15 cellular contexts compared by ENCODE assay signal in the genomic region with DNA sequence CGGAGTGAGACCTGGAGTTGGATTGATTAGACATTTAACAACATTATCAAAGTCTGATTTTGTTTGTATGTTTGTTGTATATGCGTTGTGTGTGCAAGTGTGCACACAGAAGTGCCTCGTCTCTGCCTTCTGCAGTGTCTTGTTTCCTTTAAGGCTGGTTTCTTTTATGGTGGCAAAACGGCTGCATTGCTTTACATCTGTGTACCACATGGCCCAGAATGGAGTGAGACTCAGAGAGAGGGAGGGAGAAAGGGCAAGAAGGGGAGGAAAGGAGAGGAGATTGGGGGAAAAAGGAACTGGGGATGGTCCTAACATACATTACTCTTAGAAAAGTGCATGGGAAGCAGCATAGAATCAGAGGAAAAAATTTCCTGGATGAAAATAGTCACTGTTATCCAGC.
DNase-seq lines count a peak whose midpoint lies in the region; ATAC-seq, FAIRE-seq and TF ChIP-seq lines count a peak whose summit lies in the region.
"Had no signal": no experiment of that assay in that cellular context is flagged by ENCODE, and none has a peak within 500 bp of the region (broad histone marks: within the 10 kb centered on the region; RNA-seq: fewer than 3 reads in every experiment).

No MANE protein-coding gene starts in this region.

- H2AFZ ChIP-seq in astrocyte (ENCODE audit: low read depth, low read length) (no peak overlapping the region), hepatocyte (no peak overlapping the region)

- TF ChIP-seq CTCF in HFF-Myc (IDR thresholded peaks at IDR 0.05; ENCODE audit: low read depth, low read length, missing control alignments) (no peak), astrocyte (IDR thresholded peaks at IDR 0.05; ENCODE audit: insufficient read depth, low read depth, low read length) (no peak), fibroblast of villous mesenchyme (IDR thresholded peaks at IDR 0.05; ENCODE audit: insufficient read depth, low read depth, low read length) (no peak), gastroesophageal sphincter (IDR thresholded peaks at IDR 0.05) (no peak), hepatocyte (IDR thresholded peaks at IDR 0.05; ENCODE audit: poor library complexity) (no peak)

- H3K27ac ChIP-seq in astrocyte (ENCODE audit: low read depth, low read length) (peak overlapping the region; percentile 70), gastroesophageal sphincter (no peak overlapping the region), hepatocyte (no peak overlapping the region)
- H3K27ac ChIP-seq: 22Rv1 had no signal

- WGBS in gastroesophageal sphincter (ENCODE audit: low coverage in 1 of 2), 2 donors, result 83 to 95% methylated on average over 4 of the region's 4 CpGs
- WGBS in hepatocyte (ENCODE audit: low lambda C conversion rate, missing lambda C conversion rate), result 70% methylated on average over 4 of the region's 4 CpGs

- H3K9me3 Mint-ChIP-seq in astrocyte (ENCODE audit: unreplicated experiment), result no peaks in the 10 kb centered on the region

- H3K4me3 ChIP-seq in HFF-Myc (replicated peaks; ENCODE audit: low read depth, low read length) (no peak overlapping the region), astrocyte (ENCODE audit: insufficient read depth, low read depth, low read length) (no peak overlapping the region), fibroblast of villous mesenchyme (ENCODE audit: low read depth, low read length) (no peak overlapping the region), gastroesophageal sphincter (no peak overlapping the region), hepatocyte (no peak overlapping the region)
- H3K4me3 ChIP-seq: GM12878 had no signal

- FAIRE-seq in astrocyte (lab: Jason Lieb, UNC), result no peak
- FAIRE-seq: GM12878, GM18507 had no signal

- H3K9ac ChIP-seq in astrocyte (ENCODE audit: low read length), result no peak overlapping the region

- no peak overlapping the region for H3K27ac Mint-ChIP-seq in astrocyte (ENCODE audit: unreplicated experiment)
- H3K27ac Mint-ChIP-seq: CD14-positive monocyte; CD8-positive, alpha-beta memory T cell had no signal

- H3K9me2 ChIP-seq in hepatocyte (replicated peaks; ENCODE audit: insufficient read depth), result no peaks in the 10 kb centered on the region

- TF ChIP-seq EP300 in gastroesophageal sphincter (IDR thresholded peaks at IDR 0.05), result no peak

- no peaks in the 10 kb centered on the region for H4K20me1 ChIP-seq in astrocyte (ENCODE audit: insufficient read depth, low read length)
- no peaks in the 10 kb centered on the region for H4K20me1 ChIP-seq in hepatocyte (ENCODE audit: insufficient read depth, poor library complexity, severe bottlenecking)

- H3K4me1 Mint-ChIP-seq in astrocyte (ENCODE audit: low read depth, unreplicated experiment), result peaks cover 23% of the 10 kb centered on the region
- H3K4me1 Mint-ChIP-seq: CD8-positive, alpha-beta memory T cell had no signal

- ATAC-seq in gastroesophageal sphincter, result no peak
- ATAC-seq: GM12878 had no signal

- H3K79me2 ChIP-seq in astrocyte (ENCODE audit: insufficient read depth, low read length) (no peaks in the 10 kb centered on the region), hepatocyte (no peaks in the 10 kb centered on the region)

- H3K4me1 ChIP-seq in astrocyte (ENCODE audit: insufficient read depth, low read length) (peaks cover 29% of the 10 kb centered on the region), gastroesophageal sphincter (peaks cover 6 to 24% (median 6%) of the 10 kb centered on the region in 3 donors), hepatocyte (ENCODE audit: insufficient read depth) (no peaks in the 10 kb centered on the region)

- H3K4me2 ChIP-seq in astrocyte (ENCODE audit: low read length) (peak overlapping the region; percentile 66), hepatocyte (no peak overlapping the region)

- H3K27me3 ChIP-seq in astrocyte (ENCODE audit: insufficient read depth, low read length) (peaks cover 7% of the 10 kb centered on the region), gastroesophageal sphincter (no peaks in the 10 kb centered on the region), hepatocyte (no peaks in the 10 kb centered on the region)

- no peak for TF ChIP-seq POLR2A in gastroesophageal sphincter (IDR thresholded peaks at IDR 0.05)

- no peaks in the 10 kb centered on the region for H3K36me3 ChIP-seq in astrocyte (ENCODE audit: insufficient read depth, low read length)
- no peaks in the 10 kb centered on the region for H3K36me3 ChIP-seq in gastroesophageal sphincter
- H3K36me3 ChIP-seq in hepatocyte (replicated peaks; ENCODE audit: insufficient read depth, low read depth), result no peaks in the 10 kb centered on the region

- no peaks in the 10 kb centered on the region for H3K27me3 Mint-ChIP-seq in astrocyte (ENCODE audit: low read depth, unreplicated experiment)
- H3K27me3 Mint-ChIP-seq: CD8-positive, alpha-beta memory T cell had no signal

- DNase-seq in EL (peak; percentile 27), HFF-Myc (ENCODE audit: extremely low read depth, low read depth) (peak; percentile 82), astrocyte (ENCODE audit: low read depth) (no peak), fibroblast of villous mesenchyme (ENCODE audit: low read depth) (peak; percentile 28), kidney glomerular epithelial cell (lab: John Stamatoyannopoulos, UW) (no peak), inferior parietal cortex (ENCODE audit: extremely low spot score) (no peak), hepatocyte (ENCODE audit: low spot score) (no peak)
- DNase-seq: CD8-positive, alpha-beta memory T cell; DMS53; H7 had no signal

- no peak overlapping the region for H3K4me3 Mint-ChIP-seq in astrocyte (ENCODE audit: unreplicated experiment)
- H3K4me3 Mint-ChIP-seq: CD14-positive monocyte; CD8-positive, alpha-beta memory T cell had no signal

- H3K9me3 ChIP-seq in astrocyte (ENCODE audit: insufficient read depth, low read depth, low read length), result no peaks in the 10 kb centered on the region
- no peaks in the 10 kb centered on the region for H3K9me3 ChIP-seq in gastroesophageal sphincter
- no peaks in the 10 kb centered on the region for H3K9me3 ChIP-seq in hepatocyte (ENCODE audit: low read depth)

- no peaks in the 10 kb centered on the region for H3K36me3 Mint-ChIP-seq in astrocyte (ENCODE audit: low read depth, unreplicated experiment)
- H3K36me3 Mint-ChIP-seq: CD14-positive monocyte; CD8-positive, alpha-beta memory T cell had no signal

Comparison
In these comparisons a context has a peak if more than half of its experiments do, and no peak if none do; other contexts are left out.
1. DNase-seq: peak in EL (single experiment), HFF-Myc (single experiment) and fibroblast of villous mesenchyme (single experiment); none in astrocyte (single experiment), kidney glomerular epithelial cell (single experiment), inferior parietal cortex (single experiment) and hepatocyte (single experiment).